1 cellular context compared by ENCODE assay signal in genomic region chr20:32111287-32111686, GRCh38.
TF ChIP-seq lines count a peak whose summit lies in the region.

No MANE protein-coding gene starts in this region.

TF ChIP-seq in GM23338, 12 proteins besides CTCF, POLR2A, EP300 and RAD21 (continued from another document):
- TF ChIP-seq, protein P1, sequence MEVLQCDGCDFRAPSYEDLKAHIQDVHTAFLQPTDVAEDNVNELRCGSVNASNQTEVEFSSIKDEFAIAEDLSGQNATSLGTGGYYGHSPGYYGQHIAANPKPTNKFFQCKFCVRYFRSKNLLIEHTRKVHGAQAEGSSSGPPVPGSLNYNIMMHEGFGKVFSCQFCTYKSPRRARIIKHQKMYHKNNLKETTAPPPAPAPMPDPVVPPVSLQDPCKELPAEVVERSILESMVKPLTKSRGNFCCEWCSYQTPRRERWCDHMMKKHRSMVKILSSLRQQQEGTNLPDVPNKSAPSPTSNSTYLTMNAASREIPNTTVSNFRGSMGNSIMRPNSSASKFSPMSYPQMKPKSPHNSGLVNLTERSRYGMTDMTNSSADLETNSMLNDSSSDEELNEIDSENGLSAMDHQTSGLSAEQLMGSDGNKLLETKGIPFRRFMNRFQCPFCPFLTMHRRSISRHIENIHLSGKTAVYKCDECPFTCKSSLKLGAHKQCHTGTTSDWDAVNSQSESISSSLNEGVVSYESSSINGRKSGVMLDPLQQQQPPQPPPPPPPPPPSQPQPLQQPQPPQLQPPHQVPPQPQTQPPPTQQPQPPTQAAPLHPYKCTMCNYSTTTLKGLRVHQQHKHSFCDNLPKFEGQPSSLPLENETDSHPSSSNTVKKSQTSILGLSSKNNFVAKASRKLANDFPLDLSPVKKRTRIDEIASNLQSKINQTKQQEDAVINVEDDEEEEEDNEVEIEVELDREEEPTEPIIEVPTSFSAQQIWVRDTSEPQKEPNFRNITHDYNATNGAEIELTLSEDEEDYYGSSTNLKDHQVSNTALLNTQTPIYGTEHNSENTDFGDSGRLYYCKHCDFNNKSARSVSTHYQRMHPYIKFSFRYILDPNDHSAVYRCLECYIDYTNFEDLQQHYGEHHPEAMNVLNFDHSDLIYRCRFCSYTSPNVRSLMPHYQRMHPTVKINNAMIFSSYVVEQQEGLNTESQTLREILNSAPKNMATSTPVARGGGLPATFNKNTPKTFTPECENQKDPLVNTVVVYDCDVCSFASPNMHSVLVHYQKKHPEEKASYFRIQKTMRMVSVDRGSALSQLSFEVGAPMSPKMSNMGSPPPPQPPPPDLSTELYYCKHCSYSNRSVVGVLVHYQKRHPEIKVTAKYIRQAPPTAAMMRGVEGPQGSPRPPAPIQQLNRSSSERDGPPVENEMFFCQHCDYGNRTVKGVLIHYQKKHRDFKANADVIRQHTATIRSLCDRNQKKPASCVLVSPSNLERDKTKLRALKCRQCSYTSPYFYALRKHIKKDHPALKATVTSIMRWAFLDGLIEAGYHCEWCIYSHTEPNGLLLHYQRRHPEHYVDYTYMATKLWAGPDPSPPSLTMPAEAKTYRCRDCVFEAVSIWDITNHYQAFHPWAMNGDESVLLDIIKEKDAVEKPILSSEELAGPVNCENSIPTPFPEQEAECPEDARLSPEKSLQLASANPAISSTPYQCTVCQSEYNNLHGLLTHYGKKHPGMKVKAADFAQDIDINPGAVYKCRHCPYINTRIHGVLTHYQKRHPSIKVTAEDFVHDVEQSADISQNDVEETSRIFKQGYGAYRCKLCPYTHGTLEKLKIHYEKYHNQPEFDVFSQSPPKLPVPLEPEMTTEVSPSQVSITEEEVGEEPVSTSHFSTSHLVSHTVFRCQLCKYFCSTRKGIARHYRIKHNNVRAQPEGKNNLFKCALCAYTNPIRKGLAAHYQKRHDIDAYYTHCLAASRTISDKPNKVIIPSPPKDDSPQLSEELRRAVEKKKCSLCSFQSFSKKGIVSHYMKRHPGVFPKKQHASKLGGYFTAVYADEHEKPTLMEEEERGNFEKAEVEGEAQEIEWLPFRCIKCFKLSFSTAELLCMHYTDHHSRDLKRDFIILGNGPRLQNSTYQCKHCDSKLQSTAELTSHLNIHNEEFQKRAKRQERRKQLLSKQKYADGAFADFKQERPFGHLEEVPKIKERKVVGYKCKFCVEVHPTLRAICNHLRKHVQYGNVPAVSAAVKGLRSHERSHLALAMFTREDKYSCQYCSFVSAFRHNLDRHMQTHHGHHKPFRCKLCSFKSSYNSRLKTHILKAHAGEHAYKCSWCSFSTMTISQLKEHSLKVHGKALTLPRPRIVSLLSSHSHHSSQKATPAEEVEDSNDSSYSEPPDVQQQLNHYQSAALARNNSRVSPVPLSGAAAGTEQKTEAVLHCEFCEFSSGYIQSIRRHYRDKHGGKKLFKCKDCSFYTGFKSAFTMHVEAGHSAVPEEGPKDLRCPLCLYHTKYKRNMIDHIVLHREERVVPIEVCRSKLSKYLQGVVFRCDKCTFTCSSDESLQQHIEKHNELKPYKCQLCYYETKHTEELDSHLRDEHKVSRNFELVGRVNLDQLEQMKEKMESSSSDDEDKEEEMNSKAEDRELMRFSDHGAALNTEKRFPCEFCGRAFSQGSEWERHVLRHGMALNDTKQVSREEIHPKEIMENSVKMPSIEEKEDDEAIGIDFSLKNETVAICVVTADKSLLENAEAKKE (CRISPR knock-in tag; IDR thresholded peaks at IDR 0.05), result no peak
- no peak for TF ChIP-seq POLR2AphosphoS5 (IDR thresholded peaks at IDR 0.05; ENCODE audit: low read depth)
- TF ChIP-seq EZH2phosphoT487 (IDR thresholded peaks at IDR 0.05; ENCODE audit: unreplicated experiment), result no peak
- no peak for TF ChIP-seq NANOG (IDR thresholded peaks at IDR 0.05; ENCODE audit: borderline replicate concordance)
- TF ChIP-seq, protein P2, sequence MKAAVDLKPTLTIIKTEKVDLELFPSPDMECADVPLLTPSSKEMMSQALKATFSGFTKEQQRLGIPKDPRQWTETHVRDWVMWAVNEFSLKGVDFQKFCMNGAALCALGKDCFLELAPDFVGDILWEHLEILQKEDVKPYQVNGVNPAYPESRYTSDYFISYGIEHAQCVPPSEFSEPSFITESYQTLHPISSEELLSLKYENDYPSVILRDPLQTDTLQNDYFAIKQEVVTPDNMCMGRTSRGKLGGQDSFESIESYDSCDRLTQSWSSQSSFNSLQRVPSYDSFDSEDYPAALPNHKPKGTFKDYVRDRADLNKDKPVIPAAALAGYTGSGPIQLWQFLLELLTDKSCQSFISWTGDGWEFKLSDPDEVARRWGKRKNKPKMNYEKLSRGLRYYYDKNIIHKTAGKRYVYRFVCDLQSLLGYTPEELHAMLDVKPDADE (IDR thresholded peaks at IDR 0.05), result no peak
- no peak for TF ChIP-seq ZNF331 (CRISPR knock-in tag; IDR thresholded peaks at IDR 0.05; ENCODE audit: low read depth)
- TF ChIP-seq REST (IDR thresholded peaks at IDR 0.05; ENCODE audit: unreplicated experiment), result no peak
- TF ChIP-seq EZH2 (IDR thresholded peaks at IDR 0.05; ENCODE audit: low read depth, unreplicated experiment), result no peak
- no peak for TF ChIP-seq ZNF114 (CRISPR knock-in tag; IDR thresholded peaks at IDR 0.05)
- no peak for TF ChIP-seq STAT1 (IDR thresholded peaks at IDR 0.05; ENCODE audit: unreplicated experiment)
